21 cellular contexts compared by ENCODE assay signal in genomic region chr18:62498616-62499262, GRCh38. TPM values are rescaled to one million over a fixed set of nuclear protein-coding genes. Genes with fewer than 3 reads are reported as not detected.
A peak's percentile ranks its signal among the peaks of the same experiment; 100 is the strongest.
DNase-seq lines count a peak whose midpoint lies in the region; ATAC-seq and TF ChIP-seq lines count a peak whose summit lies in the region.
"Had no signal": no experiment of that assay in that cellular context is flagged by ENCODE, and none has a peak within 500 bp of the region (broad histone marks: within the 10 kb centered on the region; RNA-seq: fewer than 3 reads in every experiment).

No MANE protein-coding gene starts in this region.

- H3K4ac ChIP-seq in trophoblast cell (ENCODE audit: low read depth, low read length), result no peak overlapping the region

- peak overlapping the region; percentile 88 for H2AFZ ChIP-seq in GM23338
- no peak overlapping the region for H2AFZ ChIP-seq in trophoblast cell (ENCODE audit: insufficient read depth, low read length, poor library complexity)

- H3K27me3 ChIP-seq in BLaER1 treated with 17β-estradiol and CSF1 and Interleukin-3, amounts not matched to agents 10 nM and 100 nM, result no peaks in the 10 kb centered on the region
- H3K27me3 ChIP-seq in GM23338 (ENCODE audit: insufficient read depth), result no peaks in the 10 kb centered on the region
- no peaks in the 10 kb centered on the region for H3K27me3 ChIP-seq in right lobe of liver
- no peaks in the 10 kb centered on the region for H3K27me3 ChIP-seq in trophoblast cell (ENCODE audit: insufficient read depth, low read length)

- H3K18ac ChIP-seq in trophoblast cell (ENCODE audit: low read length), result no peak overlapping the region

- no peak overlapping the region for H4K91ac ChIP-seq in trophoblast cell (ENCODE audit: low read depth, low read length)

- H3K14ac ChIP-seq in trophoblast cell (ENCODE audit: low read length), result no peak overlapping the region

- ATAC-seq in GM23338 (no peak), right lobe of liver (peak; percentile 76 to 83 (median 80)), GM21360 (IDR thresholded peaks at IDR 0.05; ENCODE audit: unreplicated experiment) (no peak)
- no peak for ATAC-seq in naive thymus-derived CD8-positive, alpha-beta T cell
- ATAC-seq: CD8-positive, alpha-beta T cell; GM12878; SK-N-SH treated with all-trans-retinoic acid at 6 μM for 48 hours had no signal

- H3K4me1 Mint-ChIP-seq in GM23338, result no peaks in the 10 kb centered on the region; the same call in 2 of the 3 replicates
- H3K4me1 Mint-ChIP-seq in naive thymus-derived CD8-positive, alpha-beta T cell, result peaks cover 0 to 14% (median under 1%) of the 10 kb centered on the region in 4 donors

- WGBS in right lobe of liver (ENCODE audit: insufficient coverage, low coverage, low lambda C conversion rate, missing lambda C conversion rate), result 36% methylated on average over 4 of the region's 7 CpGs
- no CpG with 5 or more reads among the region's 7 CpGs for WGBS in trophoblast cell (ENCODE audit: extremely low coverage, insufficient coverage, insufficient read length)

- no peak overlapping the region for H2BK12ac ChIP-seq in trophoblast cell (ENCODE audit: low read length)

- H3K4me3 ChIP-seq in BLaER1 treated with 17β-estradiol and CSF1 and Interleukin-3, amounts not matched to agents 10 nM and 100 nM, result no peak overlapping the region
- H3K4me3 ChIP-seq in GM23338 (no peak overlapping the region), right lobe of liver (no peak overlapping the region), trophoblast cell (ENCODE audit: low read depth, low read length) (no peak overlapping the region)
- H3K4me3 ChIP-seq: GM12878 had no signal

- H4K8ac ChIP-seq in trophoblast cell (ENCODE audit: low read depth, low read length), result no peak overlapping the region

- H2AK5ac ChIP-seq in trophoblast cell (ENCODE audit: low read length), result no peak overlapping the region

- H3K27me3 Mint-ChIP-seq in GM23338 (ENCODE audit: insufficient read depth, low read depth, poor library complexity), result peaks cover 2% of the 10 kb centered on the region
- peaks cover 0 to 4% (median 0%) of the 10 kb centered on the region in 5 donors for H3K27me3 Mint-ChIP-seq in naive thymus-derived CD8-positive, alpha-beta T cell

- H3K4me3 Mint-ChIP-seq in GM23338, result no peak overlapping the region
- no peak overlapping the region for H3K4me3 Mint-ChIP-seq in naive thymus-derived CD8-positive, alpha-beta T cell
- H3K4me3 Mint-ChIP-seq: CD8-positive, alpha-beta T cell had no signal

- intact Hi-C loops in right lobe of liver (cut with DNase I), result no loop called here

- no peaks in the 10 kb centered on the region for H3K79me2 ChIP-seq in GM23338 (replicated peaks; ENCODE audit: insufficient read depth)
- no peaks in the 10 kb centered on the region for H3K79me2 ChIP-seq in trophoblast cell (ENCODE audit: control insufficient read depth, insufficient read depth, low read length, poor library complexity)

- TF ChIP-seq CTCF in GM23338 (conservative IDR thresholded peaks at IDR 0.05; ENCODE audit: low read depth in 2 of 2) (no peak), right lobe of liver (IDR thresholded peaks at IDR 0.05) (no peak)

- no peaks in the 10 kb centered on the region; the same call in 2 of the 3 replicates for H3K9me3 Mint-ChIP-seq in GM23338
- no peaks in the 10 kb centered on the region for H3K9me3 Mint-ChIP-seq in naive thymus-derived CD8-positive, alpha-beta T cell
- H3K9me3 Mint-ChIP-seq: CD8-positive, alpha-beta T cell had no signal

- H3K36me3 ChIP-seq in BLaER1 treated with 17β-estradiol and CSF1 and Interleukin-3, amounts not matched to agents 10 nM and 100 nM, result no peaks in the 10 kb centered on the region
- H3K36me3 ChIP-seq in GM23338 (ENCODE audit: insufficient read depth), result no peaks in the 10 kb centered on the region
- no peaks in the 10 kb centered on the region for H3K36me3 ChIP-seq in right lobe of liver
- H3K36me3 ChIP-seq in trophoblast cell (ENCODE audit: control insufficient read depth in 1 of 2, insufficient read depth in 2 of 2, low read length in 2 of 2), result no peaks in the 10 kb centered on the region

- H3K9ac ChIP-seq in BLaER1 treated with 17β-estradiol and CSF1 and Interleukin-3, amounts not matched to agents 10 nM and 100 nM, result no peak overlapping the region
- peak overlapping the region; percentile 43 for H3K9ac ChIP-seq in trophoblast cell (ENCODE audit: low read length)

- H3K9me2 ChIP-seq in GM23338 (ENCODE audit: insufficient read depth), result no peaks in the 10 kb centered on the region

- no peaks in the 10 kb centered on the region for H3K79me1 ChIP-seq in trophoblast cell (ENCODE audit: low read length)

- H3K23ac ChIP-seq in trophoblast cell (ENCODE audit: low read length), result peak overlapping the region; percentile 3

- no peak overlapping the region for H3K27ac ChIP-seq in BLaER1 treated with 17β-estradiol and CSF1 and Interleukin-3, amounts not matched to agents 10 nM and 100 nM
- no peak overlapping the region for H3K27ac ChIP-seq in GM23338 (ENCODE audit: low read depth)
- peak overlapping the region in 1 of 3 donors; percentile 61 for H3K27ac ChIP-seq in right lobe of liver
- no peak overlapping the region for H3K27ac ChIP-seq in trophoblast cell (ENCODE audit: low read depth, low read length)
- H3K27ac ChIP-seq in caudate nucleus (ENCODE audit: low read depth, low read length), result no peak overlapping the region

- peak overlapping the region; percentile 67 to 81 (median 77) for H3K4me2 ChIP-seq in BLaER1 treated with 17β-estradiol and CSF1 and Interleukin-3, amounts not matched to agents 10 nM and 100 nM
- H3K4me2 ChIP-seq in GM23338 (no peak overlapping the region), trophoblast cell (ENCODE audit: low read length) (no peak overlapping the region)

- H3K9me3 ChIP-seq in BLaER1 treated with 17β-estradiol and CSF1 and Interleukin-3, amounts not matched to agents 10 nM and 100 nM (replicated peaks in 1 of 11), result peaks cover 13 to 24% (median 16%) of the 10 kb centered on the region in 11 experiments; a peak in 21 of 22 replicates
- H3K9me3 ChIP-seq in right lobe of liver, result no peaks in the 10 kb centered on the region
- no peaks in the 10 kb centered on the region for H3K9me3 ChIP-seq in trophoblast cell (ENCODE audit: insufficient read depth, low read depth, low read length)

- no peak for TF ChIP-seq POLR2A in right lobe of liver (IDR thresholded peaks at IDR 0.05)

- no peaks in the 10 kb centered on the region for H3F3A ChIP-seq in GM23338 (replicated peaks; ENCODE audit: low read depth)

- no peak overlapping the region for H2BK5ac ChIP-seq in trophoblast cell (ENCODE audit: low read depth, low read length, poor library complexity)

- peaks cover 17 to 20% (median 18%) of the 10 kb centered on the region in 10 experiments for H3K4me1 ChIP-seq in BLaER1 treated with 17β-estradiol and CSF1 and Interleukin-3, amounts not matched to agents 10 nM and 100 nM
- H3K4me1 ChIP-seq in GM23338 (ENCODE audit: insufficient read depth) (no peaks in the 10 kb centered on the region), right lobe of liver (peaks cover 0 to 40% (median 13%) of the 10 kb centered on the region in 4 donors), trophoblast cell (ENCODE audit: control insufficient read depth in 1 of 2, insufficient read depth in 2 of 2, low read length in 2 of 2) (no peaks in the 10 kb centered on the region)

- H4K12ac ChIP-seq in trophoblast cell (ENCODE audit: low read depth, low read length), result no peak overlapping the region

- no peak overlapping the region for H2BK120ac ChIP-seq in trophoblast cell (ENCODE audit: insufficient read depth, low read length, poor library complexity)

- H4K20me1 ChIP-seq in BLaER1 treated with 17β-estradiol and CSF1 and Interleukin-3, amounts not matched to agents 10 nM and 100 nM, result no peaks in the 10 kb centered on the region
- no peaks in the 10 kb centered on the region for H4K20me1 ChIP-seq in GM23338 (replicated peaks; ENCODE audit: insufficient read depth)

- H3K36me3 Mint-ChIP-seq in GM23338 (ENCODE audit: low read depth), result no peaks in the 10 kb centered on the region
- H3K36me3 Mint-ChIP-seq in naive thymus-derived CD8-positive, alpha-beta T cell, result no peaks in the 10 kb centered on the region
- H3K36me3 Mint-ChIP-seq: CD8-positive, alpha-beta T cell had no signal

- DNase-seq in GM23338 (ENCODE audit: low spot score) (no peak), right lobe of liver (peak in 2 of 3 donors; percentile 62 to 79), trophoblast cell (no peak), caudate nucleus (lab: John Stamatoyannopoulos, UW) (no peak), cerebellar cortex (ENCODE audit: low spot score) (no peak)
- DNase-seq in naive thymus-derived CD8-positive, alpha-beta T cell, result no peak
- DNase-seq: CD8-positive, alpha-beta T cell; DMS53; EL; GOT3; KG1; NCI-H1417; NCI-H187; NCI-H2107; NCI-H510A; NCI-H774; SIG-M5 had no signal

- H3K27ac Mint-ChIP-seq in GM23338, result no peak overlapping the region
- H3K27ac Mint-ChIP-seq in naive thymus-derived CD8-positive, alpha-beta T cell, result no peak overlapping the region
- H3K27ac Mint-ChIP-seq: CD8-positive, alpha-beta T cell had no signal

- POLR2A ChIA-PET in naive thymus-derived CD8-positive, alpha-beta T cell (lab: Charles Lee), result no interaction called here

TF ChIP-seq in GM23338, 12 proteins besides CTCF, POLR2A, EP300 and RAD21 (continues in another document):
- no peak for TF ChIP-seq NANOG (IDR thresholded peaks at IDR 0.05; ENCODE audit: borderline replicate concordance)
- no peak for TF ChIP-seq ETS1 (IDR thresholded peaks at IDR 0.05)

RNA-seq across cellular contexts. Expression of gene ZCCHC2, which starts 24.1 kb away (rescaled TPM):
- total RNA-seq in GM23338 (2014; rRNA removed; shearing (Covaris generic)), result 14.4 and 15.4 TPM in 2 replicates
- polyA plus RNA-seq in GM23338 (2016; fragmentation: Nextera tagmentation; extraction: Ambion mirVana), result 4.9 and 5.4 TPM in 2 replicates
- total RNA-seq in right lobe of liver, result 10 to 100 TPM; 18.9 to 26.6 (median 23.5) TPM
- 7.3 and 7.9 TPM in 2 replicates for polyA plus RNA-seq in trophoblast cell (2013)
- total RNA-seq in naive thymus-derived CD8-positive, alpha-beta T cell, result 10 to 100 TPM; 53.9 to 55.8 TPM
- polyA plus RNA-seq in naive thymus-derived CD8-positive, alpha-beta T cell, result 1 to 10 TPM; 1.8 to 2.6 (median 2.6) TPM

Comparison
In these comparisons a context has a peak if more than half of its experiments do, and no peak if none do; other contexts are left out.
1. H3K4me2 ChIP-seq: peak in BLaER1 treated with 17β-estradiol and CSF1 and Interleukin-3, amounts not matched to agents 10 nM and 100 nM (11 of 11); none in GM23338 (single experiment) and trophoblast cell (single experiment).
2. ATAC-seq: peak in right lobe of liver (4 of 4); none in GM23338 (single experiment), naive thymus-derived CD8-positive, alpha-beta T cell (0 of 2) and GM21360 (single experiment).
3. DNase-seq: peak in right lobe of liver (2 of 3); none in GM23338 (single experiment), trophoblast cell (0 of 2), caudate nucleus (0 of 61), cerebellar cortex (single experiment) and naive thymus-derived CD8-positive, alpha-beta T cell (0 of 10).